8 cellular contexts compared by ENCODE assay signal in the genomic region with DNA sequence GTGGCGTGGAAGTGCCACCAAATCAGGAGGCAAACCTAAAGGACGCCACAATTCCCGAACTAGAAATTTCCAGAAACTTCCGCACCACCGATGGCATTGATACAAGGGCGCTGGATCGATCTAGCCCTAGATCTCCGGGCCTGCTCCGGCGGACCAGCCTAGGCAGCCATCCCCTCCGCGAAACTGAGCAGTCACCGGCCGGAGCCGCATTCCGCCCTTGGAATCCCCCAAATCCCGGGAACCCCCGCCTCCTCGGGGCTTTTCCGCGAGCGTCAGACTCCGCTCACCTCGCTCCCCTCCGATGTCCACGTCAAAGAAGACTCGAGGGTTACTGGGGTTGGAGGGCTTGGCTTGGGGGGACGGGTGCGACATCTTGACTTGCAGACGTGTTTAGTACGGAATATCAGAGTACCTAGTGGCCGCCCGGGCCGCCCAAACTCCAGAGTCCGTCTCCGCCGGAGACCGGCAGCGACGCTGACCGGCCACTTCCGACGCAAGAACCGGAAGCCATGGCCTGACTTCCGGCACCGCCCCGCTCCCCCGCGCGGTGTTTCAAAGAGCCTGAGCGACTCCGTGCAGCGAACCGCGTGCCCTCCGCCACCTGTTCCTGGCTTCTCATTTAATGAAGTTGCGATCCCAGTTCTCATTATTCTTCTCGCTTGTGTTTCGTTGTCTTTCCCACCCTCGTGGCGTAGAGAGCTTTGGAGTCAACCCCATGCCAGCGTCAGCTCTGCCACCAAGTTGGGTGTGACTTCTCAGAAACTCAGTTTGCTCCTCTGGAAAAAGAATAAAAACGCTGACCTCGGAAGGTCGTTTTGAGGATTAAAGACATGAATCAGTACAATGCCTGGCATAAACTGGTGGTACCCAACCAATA. TPM values are rescaled to one million over a fixed set of nuclear protein-coding genes. Genes with fewer than 3 reads are reported as not detected.
DNase-seq lines count a peak whose midpoint lies in the region; ATAC-seq and TF ChIP-seq lines count a peak whose summit lies in the region.

A gene (minus strand): TSS at position 480 of the 877 bp plus-strand sequence. CDS start 108 bp downstream, at position 372.

- peak within 1 kb of the TSS; percentile 85 for H3K27ac ChIP-seq in CD4-positive, alpha-beta T cell (ENCODE audit: low read depth, low read length)
- peak within 1 kb of the TSS; percentile 91 for H3K27ac ChIP-seq in lower lobe of right lung

- POLR2A ChIA-PET in CD4-positive, alpha-beta T cell (lab: Charles Lee), result interaction anchor here (0.6 to 1.3 kb wide), 8 partner anchors 13 to 353 kb away, joined by 3 to 7 read pairs (median 4); a partner anchor contains a TSS

- H3K4me3 Mint-ChIP-seq in CD4-positive, alpha-beta T cell, result peak within 1 kb of the TSS; percentile 96

- intact Hi-C loops in CD4-positive, alpha-beta T cell (cut with DNase I, micrococcal nuclease), result loop anchor here (2.0 to 5.0 kb wide), 2 partner anchors 50 to 379 kb away; a partner anchor contains a TSS
- intact Hi-C loops in lower lobe of right lung (cut with DNase I), result no loop called here

- DNase-seq in CD4-positive, alpha-beta T cell, result peak; percentile 56 to 80 (median 69)
- DNase-seq in NCI-H82 (lab: John Stamatoyannopoulos, UW) (peak; percentile 90), lower lobe of right lung (peak; percentile 89)
- DNase-seq in activated CD8-positive, alpha-beta memory T cell treated with anti-CD3 and anti-CD28 coated beads for 1 hour (ENCODE audit: extremely low read depth in 1 of 2, low read depth in 1 of 2), result peak; percentile 32 to 71
- DNase-seq in effector CD4-positive, alpha-beta T cell, result peak; percentile 69
- DNase-seq in stimulated activated CD4-positive, alpha-beta T cell treated with anti-CD3 and anti-CD28 coated beads, TNF-alpha, amount 100 ng/mL, for 1 hour (ENCODE audit: low read depth in 3 of 3, low spot score in 1 of 3), result peak; percentile 46 to 76 (median 56)

- no peaks in the 10 kb centered on the region for H3K9me3 Mint-ChIP-seq in CD4-positive, alpha-beta T cell

- H3K4me1 Mint-ChIP-seq in CD4-positive, alpha-beta T cell (ENCODE audit: low read depth), result peaks cover 38% of the 10 kb centered on the region

- peaks cover 30% of the 10 kb centered on the region for H3K36me3 ChIP-seq in lower lobe of right lung

- H3K36me3 Mint-ChIP-seq in CD4-positive, alpha-beta T cell (ENCODE audit: low read depth), result peaks cover 50% of the 10 kb centered on the region

- peak; percentile 84 for ATAC-seq in CD4-positive, alpha-beta T cell (ENCODE audit: poor library complexity)
- ATAC-seq in GM19452 (IDR thresholded peaks at IDR 0.05; ENCODE audit: unreplicated experiment) (peak; percentile 96), HG03575 (IDR thresholded peaks at IDR 0.05; ENCODE audit: extremely low read depth, insufficient number of reproducible peaks, low FRiP score, unreplicated experiment) (peak; percentile 51), lower lobe of right lung (peak; percentile 97 to 99)

- no peaks in the 10 kb centered on the region for H3K27me3 Mint-ChIP-seq in CD4-positive, alpha-beta T cell

- no peaks in the 10 kb centered on the region for H3K9me3 ChIP-seq in CD4-positive, alpha-beta T cell (ENCODE audit: control insufficient read depth, low read length)
- H3K9me3 ChIP-seq in lower lobe of right lung, result no peaks in the 10 kb centered on the region

- H3K27me3 ChIP-seq in CD4-positive, alpha-beta T cell (ENCODE audit: control insufficient read depth, insufficient read depth, low read length), result no peaks in the 10 kb centered on the region
- no peaks in the 10 kb centered on the region for H3K27me3 ChIP-seq in lower lobe of right lung (ENCODE audit: low read depth)

- peak within 1 kb of the TSS; percentile 82 for H3K4me3 ChIP-seq in lower lobe of right lung

- CTCF ChIA-PET in CD4-positive, alpha-beta T cell (lab: Charles Lee), result no interaction called here

- peak within 1 kb of the TSS; percentile 94 for H3K27ac Mint-ChIP-seq in CD4-positive, alpha-beta T cell

- peaks cover 13% of the 10 kb centered on the region for H3K4me1 ChIP-seq in lower lobe of right lung

- TF ChIP-seq CTCF in CD4-positive, alpha-beta T cell (IDR thresholded peaks at IDR 0.05), result no peak
- no peak for TF ChIP-seq CTCF in lower lobe of right lung (IDR thresholded peaks at IDR 0.05)

RNA-seq across cellular contexts. Expression of the gene that starts here (rescaled TPM):
- 10 to 100 TPM; 10.7 to 10.8 TPM for total RNA-seq in CD4-positive, alpha-beta T cell
- total RNA-seq in lower lobe of right lung, result 23.2 TPM

Comparison
In these comparisons a context has a peak if more than half of its experiments do, and no peak if none do; other contexts are left out.
1. Peak in every context shown above with its lines: DNase-seq, ATAC-seq, H3K4me3 ChIP-seq and H3K27ac ChIP-seq.